ENCODE assay signal across 1 cellular context in genomic region chr20:57038608-57039440, GRCh38.
TF ChIP-seq lines count a peak whose summit lies in the region.

No MANE protein-coding gene starts in this region.

TF ChIP-seq in HepG2, 621 proteins besides CTCF, POLR2A, EP300 and RAD21 (continued from another document):
- TF ChIP-seq, protein P1, sequence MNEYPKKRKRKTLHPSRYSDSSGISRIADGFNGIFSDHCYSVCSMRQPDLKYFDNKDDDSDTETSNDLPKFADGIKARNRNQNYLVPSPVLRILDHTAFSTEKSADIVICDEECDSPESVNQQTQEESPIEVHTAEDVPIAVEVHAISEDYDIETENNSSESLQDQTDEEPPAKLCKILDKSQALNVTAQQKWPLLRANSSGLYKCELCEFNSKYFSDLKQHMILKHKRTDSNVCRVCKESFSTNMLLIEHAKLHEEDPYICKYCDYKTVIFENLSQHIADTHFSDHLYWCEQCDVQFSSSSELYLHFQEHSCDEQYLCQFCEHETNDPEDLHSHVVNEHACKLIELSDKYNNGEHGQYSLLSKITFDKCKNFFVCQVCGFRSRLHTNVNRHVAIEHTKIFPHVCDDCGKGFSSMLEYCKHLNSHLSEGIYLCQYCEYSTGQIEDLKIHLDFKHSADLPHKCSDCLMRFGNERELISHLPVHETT (CRISPR knock-in tag; conservative IDR thresholded peaks at IDR 0.05) = no peak
- no peak for TF ChIP-seq ZFP41 (CRISPR knock-in tag; IDR thresholded peaks at IDR 0.05; ENCODE audit: borderline replicate concordance)
- TF ChIP-seq PLRG1 (conservative IDR thresholded peaks at IDR 0.05) = peak; percentile 86; the same call in 1 of the 2 replicates
- TF ChIP-seq, protein P2, sequence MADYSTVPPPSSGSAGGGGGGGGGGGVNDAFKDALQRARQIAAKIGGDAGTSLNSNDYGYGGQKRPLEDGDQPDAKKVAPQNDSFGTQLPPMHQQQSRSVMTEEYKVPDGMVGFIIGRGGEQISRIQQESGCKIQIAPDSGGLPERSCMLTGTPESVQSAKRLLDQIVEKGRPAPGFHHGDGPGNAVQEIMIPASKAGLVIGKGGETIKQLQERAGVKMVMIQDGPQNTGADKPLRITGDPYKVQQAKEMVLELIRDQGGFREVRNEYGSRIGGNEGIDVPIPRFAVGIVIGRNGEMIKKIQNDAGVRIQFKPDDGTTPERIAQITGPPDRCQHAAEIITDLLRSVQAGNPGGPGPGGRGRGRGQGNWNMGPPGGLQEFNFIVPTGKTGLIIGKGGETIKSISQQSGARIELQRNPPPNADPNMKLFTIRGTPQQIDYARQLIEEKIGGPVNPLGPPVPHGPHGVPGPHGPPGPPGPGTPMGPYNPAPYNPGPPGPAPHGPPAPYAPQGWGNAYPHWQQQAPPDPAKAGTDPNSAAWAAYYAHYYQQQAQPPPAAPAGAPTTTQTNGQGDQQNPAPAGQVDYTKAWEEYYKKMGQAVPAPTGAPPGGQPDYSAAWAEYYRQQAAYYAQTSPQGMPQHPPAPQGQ (CRISPR knock-in tag; IDR thresholded peaks at IDR 0.05; ENCODE audit: borderline replicate concordance) = no peak
- TF ChIP-seq ZC3H13 (CRISPR knock-in tag; IDR thresholded peaks at IDR 0.05) = no peak
- no peak for TF ChIP-seq ZNF773 (CRISPR knock-in tag; IDR thresholded peaks at IDR 0.05; ENCODE audit: borderline replicate concordance)
- no peak for TF ChIP-seq ZNF34 (CRISPR knock-in tag; IDR thresholded peaks at IDR 0.05; ENCODE audit: borderline replicate concordance)
- no peak for TF ChIP-seq MYNN (CRISPR knock-in tag; IDR thresholded peaks at IDR 0.05; ENCODE audit: low read depth)
- TF ChIP-seq, protein P3, sequence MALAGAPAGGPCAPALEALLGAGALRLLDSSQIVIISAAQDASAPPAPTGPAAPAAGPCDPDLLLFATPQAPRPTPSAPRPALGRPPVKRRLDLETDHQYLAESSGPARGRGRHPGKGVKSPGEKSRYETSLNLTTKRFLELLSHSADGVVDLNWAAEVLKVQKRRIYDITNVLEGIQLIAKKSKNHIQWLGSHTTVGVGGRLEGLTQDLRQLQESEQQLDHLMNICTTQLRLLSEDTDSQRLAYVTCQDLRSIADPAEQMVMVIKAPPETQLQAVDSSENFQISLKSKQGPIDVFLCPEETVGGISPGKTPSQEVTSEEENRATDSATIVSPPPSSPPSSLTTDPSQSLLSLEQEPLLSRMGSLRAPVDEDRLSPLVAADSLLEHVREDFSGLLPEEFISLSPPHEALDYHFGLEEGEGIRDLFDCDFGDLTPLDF (CRISPR knock-in tag; IDR thresholded peaks at IDR 0.05) = no peak
- TF ChIP-seq KLF15 (CRISPR knock-in tag; IDR thresholded peaks at IDR 0.05; ENCODE audit: borderline replicate concordance) = no peak
- TF ChIP-seq ZNF550 (CRISPR knock-in tag; IDR thresholded peaks at IDR 0.05; ENCODE audit: borderline replicate concordance) = no peak
- TF ChIP-seq HOXA3 (CRISPR knock-in tag; IDR thresholded peaks at IDR 0.05) = no peak
- TF ChIP-seq, protein P4, sequence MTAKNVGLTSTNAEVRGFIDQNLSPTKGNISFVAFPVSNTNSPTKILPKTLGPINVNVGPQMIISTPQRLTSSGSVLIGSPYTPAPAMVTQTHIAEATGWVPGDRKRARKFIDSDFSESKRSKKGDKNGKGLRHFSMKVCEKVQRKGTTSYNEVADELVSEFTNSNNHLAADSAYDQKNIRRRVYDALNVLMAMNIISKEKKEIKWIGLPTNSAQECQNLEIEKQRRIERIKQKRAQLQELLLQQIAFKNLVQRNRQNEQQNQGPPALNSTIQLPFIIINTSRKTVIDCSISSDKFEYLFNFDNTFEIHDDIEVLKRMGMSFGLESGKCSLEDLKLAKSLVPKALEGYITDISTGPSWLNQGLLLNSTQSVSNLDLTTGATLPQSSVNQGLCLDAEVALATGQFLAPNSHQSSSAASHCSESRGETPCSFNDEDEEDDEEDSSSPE (CRISPR knock-in tag; IDR thresholded peaks at IDR 0.05) = no peak
- TF ChIP-seq ATM (IDR thresholded peaks at IDR 0.05; ENCODE audit: borderline replicate concordance) = peak; percentile 82; the same call in 1 of the 2 replicates
- no peak for TF ChIP-seq ZNF841 (CRISPR knock-in tag; IDR thresholded peaks at IDR 0.05; ENCODE audit: borderline replicate concordance)
- TF ChIP-seq NONO (IDR thresholded peaks at IDR 0.05) = peak; percentile 88; the same call in 1 of the 2 replicates
- TF ChIP-seq NONO (CRISPR knock-in tag; conservative IDR thresholded peaks at IDR 0.05) = no peak
- no peak for TF ChIP-seq ZNF317 (CRISPR knock-in tag; IDR thresholded peaks at IDR 0.05)
- no peak for TF ChIP-seq ZFP37 (CRISPR knock-in tag; IDR thresholded peaks at IDR 0.05; ENCODE audit: borderline replicate concordance)
- no peak for TF ChIP-seq ZNF772 (CRISPR knock-in tag; IDR thresholded peaks at IDR 0.05)
- no peak for TF ChIP-seq AGO2 (optimal IDR thresholded peaks at IDR 0.05; ENCODE audit: low read depth, low read length)
- no peak for TF ChIP-seq SAFB2 (CRISPR knock-in tag; IDR thresholded peaks at IDR 0.05; ENCODE audit: borderline replicate concordance, low read depth)
- TF ChIP-seq WIZ (CRISPR knock-in tag; IDR thresholded peaks at IDR 0.05) = no peak
- TF ChIP-seq NBN (conservative IDR thresholded peaks at IDR 0.05) = 0 out of 2 replicates have a peak, but pooled peaks have one; percentile 55
- no peak for TF ChIP-seq ASH2L (IDR thresholded peaks at IDR 0.05; ENCODE audit: insufficient read length, low read depth, low read length)
TF ChIP-seq in HepG2: peak in this region for 16.
